In the genomic region with DNA sequence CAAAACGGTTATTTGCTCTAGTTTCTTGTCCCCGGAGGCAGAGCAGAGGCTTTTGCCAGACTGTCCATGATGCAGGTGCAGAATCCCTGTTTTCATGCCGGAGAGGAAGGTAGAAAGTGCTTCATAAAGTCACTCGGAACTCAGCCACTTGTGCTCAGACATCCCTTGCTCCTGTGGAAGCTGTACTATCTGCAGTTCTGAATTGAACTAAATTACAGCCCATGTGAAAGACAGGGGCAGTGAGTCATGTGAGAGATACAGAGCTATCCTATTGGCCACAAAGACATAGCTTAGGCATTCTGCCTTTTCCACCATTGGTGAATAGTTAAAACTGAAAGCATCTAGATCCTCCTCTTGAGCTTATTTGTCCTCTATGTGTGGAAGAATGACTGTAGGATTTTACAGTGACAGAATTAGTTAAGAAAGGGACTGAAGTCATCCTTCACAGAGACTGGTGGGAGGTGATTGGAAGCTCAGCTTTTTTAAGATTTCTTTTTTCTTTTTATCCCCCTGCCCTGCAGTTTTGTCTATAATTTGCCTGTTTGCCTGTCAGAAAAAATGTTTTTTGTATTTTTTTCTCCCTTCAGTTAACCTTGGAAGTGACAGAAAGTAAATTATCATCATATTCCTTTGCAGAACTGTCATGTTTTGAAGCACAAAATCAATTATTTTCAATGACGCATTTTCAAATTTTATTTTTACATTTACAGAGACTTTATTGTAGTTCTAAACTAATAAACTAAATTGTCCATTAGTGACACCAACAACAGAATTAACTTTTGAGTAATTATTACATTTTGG, we compare ENCODE assay signal across 8 cellular contexts.
DNase-seq lines count a peak whose midpoint lies in the region; ATAC-seq and TF ChIP-seq lines count a peak whose summit lies in the region.

No MANE protein-coding gene starts in this region.

- DNase-seq in A673 (ENCODE audit: low spot score) (peak; percentile 98), NCI-H1092 treated with DMSO at 0.1 percent for 48 hours (lab: John Stamatoyannopoulos, UW) (peak; percentile 25), colonic mucosa (peak; percentile 47), left colon (peak; percentile 17 to 32)
- DNase-seq in T-helper 2 cell treated with Interferon-gamma antibody and Interleukin-4, amounts not matched to agents 5 μg/mL and 100 μg/mL, for 36 hours (ENCODE audit: low spot score): peak; percentile 75
- peak; percentile 19 for DNase-seq in stimulated activated CD8-positive, alpha-beta memory T cell treated with anti-CD3 and anti-CD28 coated beads, Interleukin-12 subunit alpha, Interleukin-12 subunit beta, amount 100 ng/mL, for 1 hour (ENCODE audit: low read depth)

- no peaks in the 10 kb centered on the region for H3K27me3 Mint-ChIP-seq in T-helper 2 cell treated with Interferon-gamma antibody and Interleukin-4, amounts not matched to agents 5 μg/mL and 100 μg/mL, for 36 hours (ENCODE audit: low read depth)

- peaks cover 10% of the 10 kb centered on the region for H3K9me3 Mint-ChIP-seq in T-helper 2 cell treated with Interferon-gamma antibody and Interleukin-4, amounts not matched to agents 5 μg/mL and 100 μg/mL, for 36 hours

- H3K4me1 Mint-ChIP-seq in T-helper 2 cell treated with Interferon-gamma antibody and Interleukin-4, amounts not matched to agents 5 μg/mL and 100 μg/mL, for 36 hours (ENCODE audit: low read depth): peaks cover 23% of the 10 kb centered on the region

- H3K4me3 ChIP-seq in A673 (ENCODE audit: low read depth, low read length, poor library complexity, severe bottlenecking): peak overlapping the region; percentile 68
- peak overlapping the region; percentile 35 for H3K4me3 ChIP-seq in colonic mucosa

- TSS peak; percentile 71 for BruUV-seq in A673 (replicated peaks; lab: Mats Ljungman, UMichigan)

- CTCF ChIA-PET in A673 (lab: Charles Lee): interaction anchor here (1.0 kb wide), 1 partner anchor 175 kb away, joined by 3 read pairs; no protein-coding TSS in a partner anchor

- H3K9ac ChIP-seq in colonic mucosa (ENCODE audit: low read depth in 2 of 2, low read length in 2 of 2): peak overlapping the region in 1 of 2 donors; percentile 61

- ATAC-seq in GM18498 (IDR thresholded peaks at IDR 0.05; ENCODE audit: unreplicated experiment) (peak; percentile 93), HG02798 (IDR thresholded peaks at IDR 0.05; ENCODE audit: poor library complexity, unreplicated experiment) (peak; percentile 93), left colon (peak; percentile 97)

- intact Hi-C loops in A673 (cut with micrococcal nuclease; ENCODE audit: unreplicated experiment): loop anchor here (2.0 to 5.0 kb wide), 4 partner anchors 35 to 525 kb away; no protein-coding TSS in a partner anchor
- intact Hi-C loops in colonic mucosa (cut with DNase I): no loop called here
- intact Hi-C loops in left colon (cut with DNase I, micrococcal nuclease): no loop called here

- peak overlapping the region; percentile 94 for H3K27ac Mint-ChIP-seq in T-helper 2 cell treated with Interferon-gamma antibody and Interleukin-4, amounts not matched to agents 5 μg/mL and 100 μg/mL, for 36 hours

- no peaks in the 10 kb centered on the region for H3K9me3 ChIP-seq in A673 (ENCODE audit: low read depth, low read length, poor library complexity, severe bottlenecking)
- no peaks in the 10 kb centered on the region for H3K9me3 ChIP-seq in colonic mucosa

- TF ChIP-seq CTCF in A673 (conservative IDR thresholded peaks at IDR 0.05; ENCODE audit: low read depth, low read length): no peak
- no peak for TF ChIP-seq CTCF in colonic mucosa (IDR thresholded peaks at IDR 0.05)

- H3K27me3 ChIP-seq in A673 (replicated peaks; ENCODE audit: insufficient read depth, low read depth, low read length, poor library complexity) (no peaks in the 10 kb centered on the region), colonic mucosa (no peaks in the 10 kb centered on the region)

- peaks cover 18% of the 10 kb centered on the region for H3K36me3 Mint-ChIP-seq in T-helper 2 cell treated with Interferon-gamma antibody and Interleukin-4, amounts not matched to agents 5 μg/mL and 100 μg/mL, for 36 hours (ENCODE audit: low read depth)

- H3K4me3 Mint-ChIP-seq in T-helper 2 cell treated with Interferon-gamma antibody and Interleukin-4, amounts not matched to agents 5 μg/mL and 100 μg/mL, for 36 hours: no peak overlapping the region

- H3K27ac ChIP-seq in A673 (ENCODE audit: low read depth, low read length, poor library complexity, severe bottlenecking) (peak overlapping the region; percentile 94), colonic mucosa (peak overlapping the region; percentile 56)

- H3K4me1 ChIP-seq in A673 (ENCODE audit: insufficient read depth, low read length, poor library complexity, severe bottlenecking) (peaks cover 10% of the 10 kb centered on the region), colonic mucosa (no peaks in the 10 kb centered on the region)

- H3K36me3 ChIP-seq in A673 (ENCODE audit: insufficient read depth, low read length, poor library complexity, severe bottlenecking) (peaks cover 7% of the 10 kb centered on the region), colonic mucosa (no peaks in the 10 kb centered on the region)

- POLR2A ChIA-PET in A673 (lab: Charles Lee; ENCODE audit: low non-redundant PET): interaction anchor here (0.6 to 0.7 kb wide), 4 partner anchors 15 to 161 kb away, joined by 3 to 4 read pairs (median 4); no protein-coding TSS in a partner anchor

Comparison
In these comparisons a context has a peak if more than half of its experiments do, and no peak if none do; other contexts are left out.
1. Peak in every context shown above with its lines: DNase-seq, ATAC-seq, H3K4me3 ChIP-seq and H3K27ac ChIP-seq.
2. DNase-seq: peak in every context shown above with its lines; median percentile 98 in A673; 75 in T-helper 2 cell treated with Interferon-gamma antibody and Interleukin-4, amounts not matched to agents 5 μg/mL and 100 μg/mL, for 36 hours; 47 in colonic mucosa; 25 in NCI-H1092 treated with DMSO at 0.1 percent for 48 hours; 24 in left colon; 19 in stimulated activated CD8-positive, alpha-beta memory T cell treated with anti-CD3 and anti-CD28 coated beads, Interleukin-12 subunit alpha, Interleukin-12 subunit beta, amount 100 ng/mL, for 1 hour.